Comparison of ENCODE assay signal across 16 cellular contexts in the genomic region with DNA sequence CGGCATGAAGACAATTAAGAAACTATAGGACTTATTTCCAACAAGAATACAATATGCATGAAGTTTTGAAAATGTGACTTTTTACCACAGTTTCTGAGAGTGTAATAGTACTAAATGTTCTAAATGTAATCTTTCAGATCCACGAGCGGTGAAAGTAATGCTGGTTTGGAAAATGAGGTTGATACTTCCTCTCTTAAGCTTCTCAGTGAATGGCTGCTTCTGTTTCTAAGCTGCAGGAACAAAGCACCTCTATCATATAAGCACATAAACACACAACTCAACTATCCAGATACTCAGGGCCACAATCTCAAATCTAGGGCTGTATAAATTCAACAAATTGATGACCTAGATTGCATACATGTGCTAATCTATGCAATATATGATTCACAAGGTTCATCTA.
DNase-seq lines count a peak whose midpoint lies in the region; ATAC-seq and FAIRE-seq lines count a peak whose summit lies in the region.
"Had no signal": no experiment of that assay in that cellular context is flagged by ENCODE, and none has a peak within 500 bp of the region (broad histone marks: within the 10 kb centered on the region; RNA-seq: fewer than 3 reads in every experiment).

No MANE protein-coding gene starts in this region.

- intact Hi-C loops in sciatic nerve (cut with DNase I) = no loop called here

- peak; percentile 69 for DNase-seq in COLO829 (ENCODE audit: low spot score)
- DNase-seq in HTR-8/SVneo (ENCODE audit: insufficient read length, low spot score) = no peak
- DNase-seq in foreskin melanocyte = peak; percentile 70
- DNase-seq in pons (ENCODE audit: low spot score) = peak; percentile 45
- DNase-seq in SIG-M5 (lab: John Stamatoyannopoulos, UW) = no peak
- DNase-seq in NCI-H128 (lab: John Stamatoyannopoulos, UW; ENCODE audit: unreplicated experiment) = no peak
- DNase-seq in sciatic nerve (ENCODE audit: low spot score) = no peak
- DNase-seq: 8988T; CD4-positive, alpha-beta memory T cell; COR-L47; DMS 273 treated with DMSO at 0.1 percent for 48 hours; DMS53; GOT3; H9 had no signal

- FAIRE-seq in HTR-8/SVneo (lab: Jason Lieb, UNC) = peak; percentile 4
- FAIRE-seq: G401.6, GM12892 had no signal

- ATAC-seq in sciatic nerve = no peak

Comparison
In these comparisons a context has a peak if more than half of its experiments do, and no peak if none do; other contexts are left out.
1. DNase-seq: peak in COLO829 (single experiment), foreskin melanocyte (single experiment) and pons (single experiment); none in HTR-8/SVneo (single experiment), SIG-M5 (single experiment), NCI-H128 (single experiment) and sciatic nerve (single experiment).